ENCODE assay signal across 1 cellular context in genomic region chr9:116189683-116190082, GRCh38.
TF ChIP-seq lines count a peak whose summit lies in the region.

No MANE protein-coding gene starts in this region.

TF ChIP-seq in K562, 482 proteins besides CTCF, POLR2A, EP300 and RAD21:
- TF ChIP-seq ZNF316 (IDR thresholded peaks at IDR 0.05) (peak; percentile 38; the same call in 1 of the 2 replicates), HDAC1 (IDR thresholded peaks at IDR 0.05) (no peak), C11orf30 (IDR thresholded peaks at IDR 0.05; ENCODE audit: low read depth) (peak; percentile 57; the same call in 1 of the 2 replicates), MAFG (tag; conservative IDR thresholded peaks at IDR 0.05) (0 out of 2 replicates have a peak, but pooled peaks have one; percentile 29), BRF2 (IDR thresholded peaks at IDR 0.05; ENCODE audit: borderline replicate concordance, insufficient read depth, insufficient read length) (no peak), TCF3 (CRISPR knock-in tag; IDR thresholded peaks at IDR 0.05) (no peak), ZNF197 (CRISPR knock-in tag; IDR thresholded peaks at IDR 0.05; ENCODE audit: low read depth) (no peak)
